Comparison of ENCODE assay signal across 16 cellular contexts in genomic region chr9:5452286-5452609, GRCh38. TPM values are rescaled to one million over a fixed set of nuclear protein-coding genes. Genes with fewer than 3 reads are reported as not detected.
DNase-seq lines count a peak whose midpoint lies in the region; ATAC-seq and TF ChIP-seq lines count a peak whose summit lies in the region.
"Had no signal": no experiment of that assay in that cellular context is flagged by ENCODE, and none has a peak within 500 bp of the region (broad histone marks: within the 10 kb centered on the region; RNA-seq: fewer than 3 reads in every experiment).

No MANE protein-coding gene starts in this region.

- TF ChIP-seq CTCF in WI38 (IDR thresholded peaks at IDR 0.05; ENCODE audit: low read depth, low read length) = no peak
- no peak for TF ChIP-seq CTCF in colonic mucosa (IDR thresholded peaks at IDR 0.05)
- TF ChIP-seq CTCF in testis (IDR thresholded peaks at IDR 0.05) = no peak

- H3K9me3 ChIP-seq in colonic mucosa = no peaks in the 10 kb centered on the region
- H3K9me3 ChIP-seq in testis = no peaks in the 10 kb centered on the region

- H3K9ac ChIP-seq in colonic mucosa (ENCODE audit: low read depth in 2 of 2, low read length in 2 of 2) = no peak overlapping the region

- 80 to 90% methylated on average over 1 of the region's 1 CpG for WGBS in testis, 2 donors

- H3K36me3 ChIP-seq in colonic mucosa (no peaks in the 10 kb centered on the region), testis (ENCODE audit: low read depth, missing control alignments) (no peaks in the 10 kb centered on the region)

- H3K27ac ChIP-seq in colonic mucosa (no peak overlapping the region), testis (no peak overlapping the region)
- H3K27ac ChIP-seq: C4-2B had no signal

- H3K27me3 ChIP-seq in colonic mucosa = no peaks in the 10 kb centered on the region
- H3K27me3 ChIP-seq in testis = no peaks in the 10 kb centered on the region

- TF ChIP-seq POLR2A in testis (IDR thresholded peaks at IDR 0.05) = no peak

- peaks cover 32% of the 10 kb centered on the region for H3K36me3 Mint-ChIP-seq in stimulated activated naive CD8-positive, alpha-beta T cell treated with anti-CD3 and anti-CD28 coated beads, Interleukin-15, Interleukin-2, amounts not matched to agents 100 ng/mL and 50 ng/mL, for 24 hours (ENCODE audit: low read depth)
- peaks cover 4 to 6% (median 5%) of the 10 kb centered on the region in 3 donors for H3K36me3 Mint-ChIP-seq in immature natural killer cell

- peak overlapping the region; percentile 95 for H3K4me3 Mint-ChIP-seq in stimulated activated naive CD8-positive, alpha-beta T cell treated with anti-CD3 and anti-CD28 coated beads, Interleukin-15, Interleukin-2, amounts not matched to agents 100 ng/mL and 50 ng/mL, for 24 hours
- H3K4me3 Mint-ChIP-seq in immature natural killer cell = peak overlapping the region; percentile 1 to 62 (median 26)

- H3K27ac Mint-ChIP-seq in stimulated activated naive CD8-positive, alpha-beta T cell treated with anti-CD3 and anti-CD28 coated beads, Interleukin-15, Interleukin-2, amounts not matched to agents 100 ng/mL and 50 ng/mL, for 24 hours = peak overlapping the region; percentile 85
- peak overlapping the region in 5 of 6 donors; percentile 19 to 88 (median 34) for H3K27ac Mint-ChIP-seq in immature natural killer cell

- no peak for ATAC-seq in stimulated activated naive CD8-positive, alpha-beta T cell treated with anti-CD3 and anti-CD28 coated beads, Interleukin-15, Interleukin-2, amounts not matched to agents 100 U/mL and 50 U/mL, for 24 hours
- ATAC-seq in esophagus mucosa = no peak

- H3K27me3 Mint-ChIP-seq in stimulated activated naive CD8-positive, alpha-beta T cell treated with anti-CD3 and anti-CD28 coated beads, Interleukin-15, Interleukin-2, amounts not matched to agents 100 ng/mL and 50 ng/mL, for 24 hours = no peaks in the 10 kb centered on the region
- H3K27me3 Mint-ChIP-seq in immature natural killer cell (ENCODE audit: low read depth in 3 of 3) = peaks cover 0 to 4% (median 0%) of the 10 kb centered on the region in 3 donors

- H3K4me1 ChIP-seq in colonic mucosa (no peaks in the 10 kb centered on the region), testis (no peaks in the 10 kb centered on the region)

- no peak for DNase-seq in stimulated activated naive CD8-positive, alpha-beta T cell treated with anti-CD3 and anti-CD28 coated beads, Interleukin-15, Interleukin-2, amounts not matched to agents 100 U/mL and 50 U/mL, for 24 hours
- DNase-seq in immature natural killer cell (no peak), colonic mucosa (no peak), DMS153 (lab: John Stamatoyannopoulos, UW) (no peak), testis (no peak)
- DNase-seq: activated gamma-delta T cell; cerebellar nuclear complex; midbrain; NCI-H1436 treated with DMSO at 0.1 percent for 48 hours; NCI-H524; stimulated activated CD4-positive, alpha-beta T cell treated with anti-CD3 and anti-CD28 coated beads, Interleukin-4, amount 100 ng/mL, for 1 hour had no signal

- H3K4me3 ChIP-seq in WI38 (ENCODE audit: low read depth, low read length) = peak overlapping the region; percentile 41
- H3K4me3 ChIP-seq in colonic mucosa = no peak overlapping the region
- no peak overlapping the region for H3K4me3 ChIP-seq in testis

- intact Hi-C loops in colonic mucosa (cut with DNase I) = loop anchor here (5.0 kb wide), 1 partner anchor 135 kb away; no protein-coding TSS in a partner anchor
- intact Hi-C loops in testis (cut with DNase I; ENCODE audit: low total_unique reads) = no loop called here

- peaks cover 88% of the 10 kb centered on the region for H3K4me1 Mint-ChIP-seq in stimulated activated naive CD8-positive, alpha-beta T cell treated with anti-CD3 and anti-CD28 coated beads, Interleukin-15, Interleukin-2, amounts not matched to agents 100 ng/mL and 50 ng/mL, for 24 hours (ENCODE audit: low read depth)
- H3K4me1 Mint-ChIP-seq in immature natural killer cell = peaks cover 20 to 36% of the 10 kb centered on the region in 2 donors

- no peaks in the 10 kb centered on the region for H3K9me3 Mint-ChIP-seq in stimulated activated naive CD8-positive, alpha-beta T cell treated with anti-CD3 and anti-CD28 coated beads, Interleukin-15, Interleukin-2, amounts not matched to agents 100 ng/mL and 50 ng/mL, for 24 hours
- H3K9me3 Mint-ChIP-seq in immature natural killer cell = no peaks in the 10 kb centered on the region

RNA-seq across cellular contexts. Expression of gene CD274, which starts 1.9 kb away (rescaled TPM):
- polyA plus RNA-seq in immature natural killer cell (1 to 10 TPM; 1.5 to 3.1 (median 2.4) TPM), testis (ENCODE audit: insufficient read depth, low read depth, low replicate concordance) (4.6 TPM)
- total RNA-seq in colonic mucosa (1 to 10 TPM; 1.6 to 2.0 TPM), testis (1 to 10 TPM; 1.3 to 1.5 TPM), esophagus mucosa (1.5 TPM)
- total RNA-seq: G401 had no signal

RNA-seq across cellular contexts. Expression of gene PLGRKT, which starts 14.5 kb away (rescaled TPM):
- polyA plus RNA-seq in immature natural killer cell (10 to 100 TPM; 45.4 to 59.6 (median 57.0) TPM), testis (ENCODE audit: insufficient read depth, low read depth, low replicate concordance) (13.4 TPM)
- total RNA-seq in colonic mucosa (10 to 100 TPM; 55.9 to 56.2 TPM), testis (1 to 10 TPM; 7.5 to 9.5 TPM), esophagus mucosa (28.1 TPM)

RNA-seq across cellular contexts. Expression of gene PDCD1LG2, which starts 58.1 kb away (rescaled TPM):
- polyA plus RNA-seq in immature natural killer cell (under 1 TPM in 2 of 3 donors, not detected in 1; 0.09 to 0.10 TPM), testis (ENCODE audit: insufficient read depth, low read depth, low replicate concordance) (2.4 TPM)
- total RNA-seq in colonic mucosa (1 to 10 TPM in 1 of 2 donors, under 1 TPM in 1; 0.15 to 1.0 TPM), testis (under 1 TPM; 0.63 to 0.81 TPM), esophagus mucosa (0.32 TPM)
- total RNA-seq: G401 had no signal
